Comparison of ENCODE assay signal across 16 cellular contexts in the genomic region with DNA sequence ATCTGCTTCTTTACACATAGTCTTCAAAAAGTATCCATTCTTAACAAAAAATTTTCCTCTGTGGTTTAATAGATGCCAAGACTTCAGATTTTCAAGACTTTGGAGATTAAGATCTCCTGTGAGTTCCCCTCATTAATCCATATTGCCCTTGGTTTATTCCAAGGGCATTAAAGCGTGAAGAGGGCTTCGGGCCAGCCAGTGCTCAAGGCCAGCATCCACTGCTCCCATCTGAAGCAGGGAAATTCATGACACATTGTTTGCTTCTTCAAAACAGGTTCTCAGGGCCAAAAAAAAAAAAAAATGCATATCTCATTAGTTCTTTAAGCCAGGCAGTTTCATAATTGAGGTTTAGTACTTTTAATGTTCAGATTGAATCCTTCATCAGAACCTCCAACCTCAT.
A peak's percentile ranks its signal among the peaks of the same experiment; 100 is the strongest.
DNase-seq lines count a peak whose midpoint lies in the region; ATAC-seq and TF ChIP-seq lines count a peak whose summit lies in the region.
"Had no signal": no experiment of that assay in that cellular context is flagged by ENCODE, and none has a peak within 500 bp of the region (broad histone marks: within the 10 kb centered on the region; RNA-seq: fewer than 3 reads in every experiment).

No MANE protein-coding gene starts in this region.

- no peak overlapping the region for H3K27ac ChIP-seq in adrenal gland
- H3K27ac ChIP-seq: BLaER1 had no signal

- peaks cover 2% of the 10 kb centered on the region for H3K9me3 ChIP-seq in MG63
- H3K9me3 ChIP-seq in adrenal gland (replicated peaks in 1 of 3): no peaks in the 10 kb centered on the region

- no peak overlapping the region for H3K4me3 ChIP-seq in MG63
- no peak overlapping the region for H3K4me3 ChIP-seq in adrenal gland
- no peak overlapping the region for H3K4me3 ChIP-seq in choroid plexus epithelial cell (ENCODE audit: low read depth, low read length)
- H3K4me3 ChIP-seq in retinal pigment epithelial cell (ENCODE audit: low read length): no peak overlapping the region
- H3K4me3 ChIP-seq: BLaER1 had no signal

- TF ChIP-seq CTCF in adrenal gland (IDR thresholded peaks at IDR 0.05) (no peak), choroid plexus epithelial cell (conservative IDR thresholded peaks at IDR 0.05; ENCODE audit: low read depth, low read length) (no peak), retinal pigment epithelial cell (conservative IDR thresholded peaks at IDR 0.05; ENCODE audit: low read depth, low read length) (no peak)

- 36 to 47% (median 41%) methylated on average over 2 of the region's 2 CpGs for WGBS in adrenal gland, 4 donors

- H3K4me1 ChIP-seq in adrenal gland (replicated peaks in 1 of 2): peaks cover 7 to 8% of the 10 kb centered on the region in 2 donors
- H3K4me1 ChIP-seq: BLaER1 had no signal

- H3K27me3 ChIP-seq in MG63 (no peaks in the 10 kb centered on the region), adrenal gland (no peaks in the 10 kb centered on the region)
- H3K27me3 ChIP-seq: BLaER1 had no signal

- ATAC-seq in HG03108 (IDR thresholded peaks at IDR 0.05; ENCODE audit: unreplicated experiment): no peak
- ATAC-seq: CD8-positive, alpha-beta T cell; HCT116 had no signal

- TF ChIP-seq POLR2A in adrenal gland (IDR thresholded peaks at IDR 0.05): no peak

- peak; percentile 71 for DNase-seq in MG63
- DNase-seq in adrenal gland: peak in 5 of 7 donors; percentile 19 to 56 (median 36)
- DNase-seq in choroid plexus epithelial cell (ENCODE audit: low read depth): peak; percentile 2
- peak; percentile 86 for DNase-seq in retinal pigment epithelial cell (ENCODE audit: low read depth)
- no peak for DNase-seq in SHP77 treated with DMSO at 0.1 percent for 48 hours (lab: John Stamatoyannopoulos, UW)
- no peak for DNase-seq in CD1c-positive myeloid dendritic cell (ENCODE audit: extremely low spot score)
- DNase-seq: Calu3; CD8-positive, alpha-beta T cell; DMS79 treated with DMSO at 0.1 percent for 48 hours; GF-D8; GOT3; H7; HFFc6 had no signal

- no peaks in the 10 kb centered on the region for H3K36me3 ChIP-seq in MG63
- H3K36me3 ChIP-seq in adrenal gland (replicated peaks in 1 of 2): no peaks in the 10 kb centered on the region
- H3K36me3 ChIP-seq: BLaER1 had no signal

- intact Hi-C loops in adrenal gland (cut with DNase I): no loop called here

Comparison
In these comparisons a context has a peak if more than half of its experiments do, and no peak if none do; other contexts are left out.
1. DNase-seq: peak in MG63 (single experiment), adrenal gland (5 of 7), choroid plexus epithelial cell (single experiment) and retinal pigment epithelial cell (single experiment); none in SHP77 treated with DMSO at 0.1 percent for 48 hours (single experiment) and CD1c-positive myeloid dendritic cell (single experiment).